In the genomic region with DNA sequence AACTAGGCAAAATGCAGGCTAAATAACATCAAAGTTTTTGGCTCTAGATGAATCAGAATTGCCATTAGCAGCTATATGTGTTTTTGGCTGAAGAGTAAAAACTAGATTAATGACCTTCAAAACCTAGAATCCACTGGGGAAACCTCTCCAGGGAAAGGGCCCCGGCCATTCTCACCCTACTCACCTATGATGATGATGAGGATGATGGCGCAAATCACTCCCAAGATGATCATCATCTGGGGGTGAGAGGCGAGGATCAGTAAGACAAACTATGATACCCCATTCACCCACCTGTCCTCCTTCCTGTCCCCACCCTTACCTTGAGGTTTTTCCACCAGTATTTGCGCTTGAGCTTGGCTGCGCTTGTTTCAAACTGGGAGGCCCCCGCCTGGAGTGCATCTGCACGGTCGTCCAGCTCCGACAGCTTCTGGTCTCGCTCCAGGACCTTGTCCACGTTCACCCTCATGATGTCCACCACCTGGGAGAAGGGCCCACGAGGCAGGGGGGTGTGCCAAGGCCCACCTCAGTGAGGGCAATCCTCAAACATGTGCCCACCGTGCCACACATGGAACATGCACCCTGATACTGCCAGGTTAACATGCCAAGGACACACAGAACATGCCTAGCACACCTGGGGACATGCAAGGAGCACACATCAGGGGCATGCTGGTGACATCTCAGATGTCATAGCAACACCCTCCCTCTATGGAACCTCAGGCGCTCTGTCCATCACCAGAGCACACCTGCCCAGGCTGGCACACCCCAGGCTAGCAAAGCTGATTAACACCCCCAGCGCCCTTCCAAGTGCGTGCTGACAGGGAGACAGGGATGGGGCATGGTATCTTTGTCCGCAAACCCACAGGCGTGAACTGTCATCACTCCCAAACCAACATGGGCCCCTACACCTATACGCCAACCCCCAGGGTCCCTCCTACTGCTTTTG, we compare ENCODE assay signal across 6 cellular contexts. TPM values are rescaled to one million over a fixed set of nuclear protein-coding genes. Genes with fewer than 3 reads are reported as not detected.
DNase-seq lines count a peak whose midpoint lies in the region; ATAC-seq and TF ChIP-seq lines count a peak whose summit lies in the region.

No MANE protein-coding gene starts in this region.

- peak overlapping the region; percentile 93 for H3K27ac Mint-ChIP-seq in activated CD4-positive, alpha-beta T cell treated with anti-CD3 and anti-CD28 coated beads, Interleukin-2, amount 10 ng/mL, durations not matched to agents 7 days and 5 days

- no peak for TF ChIP-seq EP300 in transverse colon (IDR thresholded peaks at IDR 0.05; ENCODE audit: low read depth)

- no peaks in the 10 kb centered on the region for H3K27me3 Mint-ChIP-seq in activated CD4-positive, alpha-beta T cell treated with anti-CD3 and anti-CD28 coated beads, Interleukin-2, amount 10 ng/mL, durations not matched to agents 7 days and 5 days

- H3K27ac ChIP-seq in heart left ventricle (peak overlapping the region; percentile 95 to 100 (median 100)), transverse colon (peak overlapping the region; percentile 93 to 100 (median 97))

- POLR2A ChIA-PET in activated CD4-positive, alpha-beta T cell treated with anti-CD3 and anti-CD28 coated beads, Interleukin-2, amount 10 ng/mL, durations not matched to agents 7 days and 5 days (lab: Charles Lee), result interaction anchor here (0.7 to 1.9 kb wide), 2 partner anchors 12 to 60 kb away, joined by 3 to 9 read pairs; no protein-coding TSS in a partner anchor

- CTCF ChIA-PET in activated CD4-positive, alpha-beta T cell treated with anti-CD3 and anti-CD28 coated beads, Interleukin-2, amount 10 ng/mL, durations not matched to agents 7 days and 5 days (lab: Charles Lee), result interaction anchor here (0.7 to 2.0 kb wide), 3 partner anchors 23 to 101 kb away, joined by 3 to 8 read pairs (median 3); no protein-coding TSS in a partner anchor

- H3K27me3 ChIP-seq in heart left ventricle, result no peaks in the 10 kb centered on the region
- no peaks in the 10 kb centered on the region for H3K27me3 ChIP-seq in transverse colon

- H3K4me1 ChIP-seq in heart left ventricle, result peaks cover 25 to 68% (median 47%) of the 10 kb centered on the region in 12 donors
- H3K4me1 ChIP-seq in transverse colon, result peaks cover 33 to 66% (median 48%) of the 10 kb centered on the region in 4 donors

- H3K9me3 ChIP-seq in heart left ventricle (no peaks in the 10 kb centered on the region), transverse colon (no peaks in the 10 kb centered on the region)

- intact Hi-C loops in heart left ventricle (cut with DNase I), result loop anchor here in 3 of 10 donors (1.0 to 5.0 kb wide), 2 partner anchors 23 to 39 kb away; partner anchors contain the start of gene HES7 (in 3 of the 3)
- intact Hi-C loops in transverse colon (cut with DNase I; ENCODE audit: low total_unique reads), result no loop called here

- TF ChIP-seq POLR2A in heart left ventricle (IDR thresholded peaks at IDR 0.05) (no peak), transverse colon (IDR thresholded peaks at IDR 0.05) (no peak)

- H3K9me3 Mint-ChIP-seq in activated CD4-positive, alpha-beta T cell treated with anti-CD3 and anti-CD28 coated beads, Interleukin-2, amount 10 ng/mL, durations not matched to agents 7 days and 5 days, result no peaks in the 10 kb centered on the region

- peaks cover 62% of the 10 kb centered on the region for H3K4me1 Mint-ChIP-seq in activated CD4-positive, alpha-beta T cell treated with anti-CD3 and anti-CD28 coated beads, Interleukin-2, amount 10 ng/mL, durations not matched to agents 7 days and 5 days

- no peak for ATAC-seq in heart left ventricle

- peak overlapping the region; percentile 82 to 100 (median 99) for H3K4me3 ChIP-seq in heart left ventricle
- H3K4me3 ChIP-seq in transverse colon, result peak overlapping the region; percentile 63 to 100 (median 86)

- TF ChIP-seq CTCF in heart left ventricle (IDR thresholded peaks at IDR 0.05) (no peak), transverse colon (IDR thresholded peaks at IDR 0.05) (no peak)

- H3K36me3 Mint-ChIP-seq in activated CD4-positive, alpha-beta T cell treated with anti-CD3 and anti-CD28 coated beads, Interleukin-2, amount 10 ng/mL, durations not matched to agents 7 days and 5 days (ENCODE audit: low read depth), result peaks cover 39% of the 10 kb centered on the region

- no peak for DNase-seq in activated CD4-positive, alpha-beta T cell treated with anti-CD3 and anti-CD28 coated beads, Interleukin-2, amount 10 ng/mL, durations not matched to agents 7 days and 5 days
- no peak for DNase-seq in activated CD4-positive, alpha-beta T cell treated with anti-CD3 and anti-CD28 coated beads for 48 hours
- DNase-seq in heart left ventricle (peak in 1 of 5 donors; percentile 66), transverse colon (no peak), cortex of kidney (lab: John Stamatoyannopoulos, UW) (no peak), SW 1271 (lab: John Stamatoyannopoulos, UW) (no peak)

- H3K36me3 ChIP-seq in heart left ventricle, result peaks cover 0 to 33% (median 22%) of the 10 kb centered on the region in 9 donors
- H3K36me3 ChIP-seq in transverse colon, result peaks cover 0 to 3% (median 0%) of the 10 kb centered on the region in 4 donors

- WGBS in heart left ventricle, 4 donors, result 42 to 44% (median 43%) methylated on average over 17 to 19 of the region's 19 CpGs
- 57% methylated on average over 19 of the region's 19 CpGs; no CpG with 5 or more reads in 1 of the 2 donors for WGBS in transverse colon (ENCODE audit: low coverage in 1 of 2), 2 donors

- peak overlapping the region; percentile 85 for H3K4me3 Mint-ChIP-seq in activated CD4-positive, alpha-beta T cell treated with anti-CD3 and anti-CD28 coated beads, Interleukin-2, amount 10 ng/mL, durations not matched to agents 7 days and 5 days

- in situ Hi-C loops in transverse colon (cut with MboI; ENCODE audit: low pct_ligation_motif_present in 1 of 4, low pct_unique_long_range_greater_than_20kb in 1 of 4, low sequenced_read_pairs in 3 of 4), result no loop called here

RNA-seq across cellular contexts. Expression of gene VAMP2, which starts 1.2 kb away (rescaled TPM):
- total RNA-seq in activated CD4-positive, alpha-beta T cell treated with anti-CD3 and anti-CD28 coated beads, Interleukin-2, amount 10 ng/mL, durations not matched to agents 7 days and 5 days, result 10 to 100 TPM; 71.1 to 79.1 TPM
- total RNA-seq in heart left ventricle (10 to 100 TPM; 21.5 to 67.2 (median 51.1) TPM), transverse colon (10 to 100 TPM; 20.9 to 49.4 (median 30.1) TPM)
- polyA plus RNA-seq in heart left ventricle, result 10 to 100 TPM; 49.0 to 50.6 TPM

RNA-seq across cellular contexts. Expression of gene PER1, which starts 9.4 kb away (rescaled TPM):
- total RNA-seq in activated CD4-positive, alpha-beta T cell treated with anti-CD3 and anti-CD28 coated beads, Interleukin-2, amount 10 ng/mL, durations not matched to agents 7 days and 5 days, result 10 to 100 TPM; 26.9 to 28.7 TPM
- total RNA-seq in heart left ventricle, result 100 to 1,000 TPM in 3 of 9 donors, 10 to 100 TPM in 6; 40.2 to 132 (median 86.3) TPM
- polyA plus RNA-seq in heart left ventricle, result 100 to 1,000 TPM in 1 of 2 donors, 10 to 100 TPM in 1; 96.2 to 164 TPM
- total RNA-seq in transverse colon, result 100 to 1,000 TPM in 2 of 4 donors, 10 to 100 TPM in 2; 55.9 to 211 (median 109) TPM

RNA-seq across cellular contexts. Expression of gene TMEM107, which starts 14.6 kb away (rescaled TPM):
- total RNA-seq in activated CD4-positive, alpha-beta T cell treated with anti-CD3 and anti-CD28 coated beads, Interleukin-2, amount 10 ng/mL, durations not matched to agents 7 days and 5 days, result 10 to 100 TPM; 34.8 to 37.2 TPM
- 10 to 100 TPM in 3 of 9 donors, 1 to 10 TPM in 6; 5.3 to 16.4 (median 8.4) TPM for total RNA-seq in heart left ventricle
- polyA plus RNA-seq in heart left ventricle, result 1 to 10 TPM; 3.8 to 8.9 TPM
- total RNA-seq in transverse colon, result 10 to 100 TPM in 2 of 4 donors, 1 to 10 TPM in 2; 1.5 to 74.6 (median 18.3) TPM

RNA-seq across cellular contexts. Expression of gene BORCS6, which starts 28.4 kb away (rescaled TPM):
- total RNA-seq in activated CD4-positive, alpha-beta T cell treated with anti-CD3 and anti-CD28 coated beads, Interleukin-2, amount 10 ng/mL, durations not matched to agents 7 days and 5 days, result 10 to 100 TPM; 12.2 to 12.9 TPM
- total RNA-seq in heart left ventricle, result 10 to 100 TPM in 3 of 9 donors, 1 to 10 TPM in 6; 6.1 to 13.5 (median 8.1) TPM
- 10 to 100 TPM in 1 of 2 donors, 1 to 10 TPM in 1; 5.1 to 12.9 TPM for polyA plus RNA-seq in heart left ventricle
- total RNA-seq in transverse colon, result 10 to 100 TPM in 3 of 4 donors, 1 to 10 TPM in 1; 3.2 to 17.1 (median 12.7) TPM

RNA-seq across cellular contexts. Expression of gene HES7, which starts 37.7 kb away (rescaled TPM):
- total RNA-seq in activated CD4-positive, alpha-beta T cell treated with anti-CD3 and anti-CD28 coated beads, Interleukin-2, amount 10 ng/mL, durations not matched to agents 7 days and 5 days, result under 1 TPM; 0.15 to 0.20 TPM
- total RNA-seq in heart left ventricle (under 1 TPM in 4 of 9 donors, not detected in 5; 0.17 to 0.76 (median 0.44) TPM), transverse colon (not detected)
- polyA plus RNA-seq in heart left ventricle, result under 1 TPM; 0.23 to 0.40 TPM
